In genomic region chr15:67038721-67039120, GRCh38 we compare ENCODE assay signal across 20 cellular contexts. TPM values are rescaled to one million over a fixed set of nuclear protein-coding genes. Genes with fewer than 3 reads are reported as not detected.
DNase-seq lines count a peak whose midpoint lies in the region; ATAC-seq, FAIRE-seq and TF ChIP-seq lines count a peak whose summit lies in the region.
"Had no signal": no experiment of that assay in that cellular context is flagged by ENCODE, and none has a peak within 500 bp of the region (broad histone marks: within the 10 kb centered on the region; RNA-seq: fewer than 3 reads in every experiment).

No MANE protein-coding gene starts in this region.

- FAIRE-seq in astrocyte (lab: Jason Lieb, UNC), result no peak
- FAIRE-seq: GM12878, small intestine had no signal

- peaks cover 13% of the 10 kb centered on the region for H3K27me3 Mint-ChIP-seq in activated CD4-positive, alpha-beta memory T cell treated with anti-CD3 and anti-CD28 coated beads, Interleukin-2, amount 10 ng/mL, durations not matched to agents 7 days and 5 days
- H3K27me3 Mint-ChIP-seq in activated CD4-positive, alpha-beta memory T cell treated with anti-CD3 and anti-CD28 coated beads for 36 hours, result no peaks in the 10 kb centered on the region
- no peaks in the 10 kb centered on the region for H3K27me3 Mint-ChIP-seq in CD8-positive, alpha-beta memory T cell
- H3K27me3 Mint-ChIP-seq in astrocyte (ENCODE audit: low read depth, unreplicated experiment) (peaks cover 12% of the 10 kb centered on the region), neural crest cell (ENCODE audit: low read depth) (peaks cover 6% of the 10 kb centered on the region)
- H3K27me3 Mint-ChIP-seq: activated B cell treated with CpG ODN at 0.5 μM for 24 hours had no signal

- H3K36me3 Mint-ChIP-seq in activated CD4-positive, alpha-beta memory T cell treated with anti-CD3 and anti-CD28 coated beads, Interleukin-2, amount 10 ng/mL, durations not matched to agents 7 days and 5 days (ENCODE audit: low read depth), result no peaks in the 10 kb centered on the region
- no peaks in the 10 kb centered on the region for H3K36me3 Mint-ChIP-seq in activated CD4-positive, alpha-beta memory T cell treated with anti-CD3 and anti-CD28 coated beads for 36 hours
- H3K36me3 Mint-ChIP-seq in CD8-positive, alpha-beta memory T cell, result no peaks in the 10 kb centered on the region
- H3K36me3 Mint-ChIP-seq in astrocyte (ENCODE audit: low read depth, unreplicated experiment) (no peaks in the 10 kb centered on the region), neural crest cell (ENCODE audit: low read depth) (no peaks in the 10 kb centered on the region)

- CTCF ChIA-PET in activated CD4-positive, alpha-beta memory T cell treated with anti-CD3 and anti-CD28 coated beads, Interleukin-2, amount 10 ng/mL, durations not matched to agents 7 days and 5 days (lab: Charles Lee), result no interaction called here
- CTCF ChIA-PET in activated CD4-positive, alpha-beta memory T cell treated with anti-CD3 and anti-CD28 coated beads for 36 hours (lab: Charles Lee), result interaction anchor here (0.8 kb wide), 1 partner anchor 92 kb away, joined by 3 read pairs; no protein-coding TSS in a partner anchor
- CTCF ChIA-PET in CD8-positive, alpha-beta memory T cell (lab: Charles Lee), result interaction anchor here (1.2 kb wide), 1 partner anchor 114 kb away, joined by 3 read pairs; no protein-coding TSS in a partner anchor

- H3K4me3 ChIP-seq in CD8-positive, alpha-beta memory T cell (ENCODE audit: low read length), result no peak overlapping the region
- no peak overlapping the region for H3K4me3 ChIP-seq in astrocyte (ENCODE audit: insufficient read depth, low read depth, low read length)
- H3K4me3 ChIP-seq: BLaER1 treated with 17β-estradiol and CSF1 and Interleukin-3, amounts not matched to agents 10 nM and 100 nM; GM12878; HAP-1; heart right ventricle; MG63; prostate gland; vagina had no signal

- peaks cover 27% of the 10 kb centered on the region for H3K4me1 Mint-ChIP-seq in activated CD4-positive, alpha-beta memory T cell treated with anti-CD3 and anti-CD28 coated beads, Interleukin-2, amount 10 ng/mL, durations not matched to agents 7 days and 5 days
- peaks cover 50% of the 10 kb centered on the region for H3K4me1 Mint-ChIP-seq in activated CD4-positive, alpha-beta memory T cell treated with anti-CD3 and anti-CD28 coated beads for 36 hours (ENCODE audit: low read depth)
- peaks cover 43 to 66% (median 45%) of the 10 kb centered on the region in 3 donors for H3K4me1 Mint-ChIP-seq in CD8-positive, alpha-beta memory T cell
- H3K4me1 Mint-ChIP-seq in astrocyte (ENCODE audit: low read depth, unreplicated experiment) (peaks cover 46% of the 10 kb centered on the region), neural crest cell (peaks cover 29% of the 10 kb centered on the region)

- H3K27ac Mint-ChIP-seq in activated CD4-positive, alpha-beta memory T cell treated with anti-CD3 and anti-CD28 coated beads, Interleukin-2, amount 10 ng/mL, durations not matched to agents 7 days and 5 days, result peak overlapping the region; percentile 56
- no peak overlapping the region for H3K27ac Mint-ChIP-seq in activated CD4-positive, alpha-beta memory T cell treated with anti-CD3 and anti-CD28 coated beads for 36 hours
- peak overlapping the region in 7 of 8 donors; percentile 70 to 98 (median 82) for H3K27ac Mint-ChIP-seq in CD8-positive, alpha-beta memory T cell
- H3K27ac Mint-ChIP-seq in astrocyte (ENCODE audit: unreplicated experiment) (peak overlapping the region; percentile 69), neural crest cell (ENCODE audit: unreplicated experiment) (peak overlapping the region; percentile 76)
- H3K27ac Mint-ChIP-seq: activated B cell treated with CpG ODN at 0.5 μM for 24 hours had no signal

- POLR2A ChIA-PET in activated CD4-positive, alpha-beta memory T cell treated with anti-CD3 and anti-CD28 coated beads, Interleukin-2, amount 10 ng/mL, durations not matched to agents 7 days and 5 days (lab: Charles Lee), result interaction anchor here (1.0 to 1.6 kb wide), 5 partner anchors 11 to 106 kb away, joined by 3 to 7 read pairs (median 3); no protein-coding TSS in a partner anchor
- POLR2A ChIA-PET in activated CD4-positive, alpha-beta memory T cell treated with anti-CD3 and anti-CD28 coated beads for 36 hours (lab: Charles Lee), result no interaction called here
- POLR2A ChIA-PET in CD8-positive, alpha-beta memory T cell (lab: Charles Lee), result no interaction called here

- H4K20me1 ChIP-seq in astrocyte (ENCODE audit: insufficient read depth, low read length), result no peaks in the 10 kb centered on the region
- H4K20me1 ChIP-seq: BLaER1 treated with 17β-estradiol and CSF1 and Interleukin-3, amounts not matched to agents 10 nM and 100 nM had no signal

- no peak overlapping the region for H3K27ac ChIP-seq in CD8-positive, alpha-beta memory T cell (ENCODE audit: low read depth, low read length)
- H3K27ac ChIP-seq in astrocyte (ENCODE audit: low read depth, low read length), result no peak overlapping the region
- H3K27ac ChIP-seq: BLaER1 treated with 17β-estradiol and CSF1 and Interleukin-3, amounts not matched to agents 10 nM and 100 nM; heart right ventricle; prostate gland; vagina had no signal

- H3K4me2 ChIP-seq in astrocyte (ENCODE audit: low read length), result no peak overlapping the region

- no peaks in the 10 kb centered on the region for H3K36me3 ChIP-seq in CD8-positive, alpha-beta memory T cell (ENCODE audit: insufficient read depth, low read length)
- no peaks in the 10 kb centered on the region for H3K36me3 ChIP-seq in astrocyte (ENCODE audit: insufficient read depth, low read length)
- H3K36me3 ChIP-seq: BLaER1 treated with 17β-estradiol and CSF1 and Interleukin-3, amounts not matched to agents 10 nM and 100 nM; HAP-1; heart right ventricle; MG63; prostate gland; vagina had no signal

- no peak for DNase-seq in activated CD4-positive, alpha-beta memory T cell treated with anti-CD3 and anti-CD28 coated beads, Interleukin-2, amount 10 ng/mL, durations not matched to agents 7 days and 5 days
- no peak for DNase-seq in activated CD4-positive, alpha-beta memory T cell treated with anti-CD3 and anti-CD28 coated beads for 36 hours
- no peak for DNase-seq in CD8-positive, alpha-beta memory T cell
- DNase-seq in astrocyte (ENCODE audit: low read depth) (no peak), neural crest cell (ENCODE audit: low read depth, low spot score) (no peak), activated gamma-delta T cell (lab: John Stamatoyannopoulos, UW) (no peak)
- DNase-seq: activated B cell treated with CpG ODN at 0.5 μM for 24 hours; activated gamma-delta T cell treated with Interleukin-2 at 50 U/mL for 16 hours; heart right ventricle; MG63; NCI-H1436 treated with DMSO at 0.1 percent for 48 hours; small intestine; stimulated activated CD4-positive, alpha-beta T cell treated with anti-CD3 and anti-CD28 coated beads, Interleukin-4, amount 100 ng/mL, for 24 hours had no signal

- H3K9ac ChIP-seq in astrocyte (ENCODE audit: low read length), result no peak overlapping the region
- H3K9ac ChIP-seq: BLaER1 treated with 17β-estradiol and CSF1 and Interleukin-3, amounts not matched to agents 10 nM and 100 nM had no signal

- no peak overlapping the region for H3K4me3 Mint-ChIP-seq in activated CD4-positive, alpha-beta memory T cell treated with anti-CD3 and anti-CD28 coated beads, Interleukin-2, amount 10 ng/mL, durations not matched to agents 7 days and 5 days
- H3K4me3 Mint-ChIP-seq in activated CD4-positive, alpha-beta memory T cell treated with anti-CD3 and anti-CD28 coated beads for 36 hours, result no peak overlapping the region
- H3K4me3 Mint-ChIP-seq in CD8-positive, alpha-beta memory T cell, result peak overlapping the region; percentile 3 to 75 (median 60)
- H3K4me3 Mint-ChIP-seq in astrocyte (ENCODE audit: unreplicated experiment), result no peak overlapping the region
- H3K4me3 Mint-ChIP-seq in neural crest cell, result peak overlapping the region; percentile 56
- H3K4me3 Mint-ChIP-seq: activated B cell treated with CpG ODN at 0.5 μM for 24 hours had no signal

- H3K27me3 ChIP-seq in CD8-positive, alpha-beta memory T cell (ENCODE audit: insufficient read depth, low read length, poor library complexity, severe bottlenecking), result no peaks in the 10 kb centered on the region
- H3K27me3 ChIP-seq in astrocyte (ENCODE audit: insufficient read depth, low read length), result no peaks in the 10 kb centered on the region
- H3K27me3 ChIP-seq: MG63, vagina had no signal

- no peaks in the 10 kb centered on the region for H3K79me2 ChIP-seq in astrocyte (ENCODE audit: insufficient read depth, low read length)

- H2AFZ ChIP-seq in astrocyte (ENCODE audit: low read depth, low read length), result no peak overlapping the region

- ATAC-seq in HG02938 (IDR thresholded peaks at IDR 0.05; ENCODE audit: unreplicated experiment) (no peak), GM21360 (IDR thresholded peaks at IDR 0.05; ENCODE audit: unreplicated experiment) (no peak)
- ATAC-seq: GM12878 had no signal

- H3K9me3 ChIP-seq in CD8-positive, alpha-beta memory T cell (ENCODE audit: low read length), result no peaks in the 10 kb centered on the region
- no peaks in the 10 kb centered on the region for H3K9me3 ChIP-seq in astrocyte (ENCODE audit: insufficient read depth, low read depth, low read length)
- H3K9me3 ChIP-seq: BLaER1 treated with 17β-estradiol and CSF1 and Interleukin-3, amounts not matched to agents 10 nM and 100 nM; HAP-1; heart right ventricle; MG63; prostate gland; vagina had no signal

- TF ChIP-seq CTCF in astrocyte (IDR thresholded peaks at IDR 0.05; ENCODE audit: insufficient read depth, low read depth, low read length) (no peak), neural crest cell (conservative IDR thresholded peaks at IDR 0.05) (no peak)

- no peaks in the 10 kb centered on the region for H3K9me3 Mint-ChIP-seq in activated CD4-positive, alpha-beta memory T cell treated with anti-CD3 and anti-CD28 coated beads, Interleukin-2, amount 10 ng/mL, durations not matched to agents 7 days and 5 days
- no peaks in the 10 kb centered on the region for H3K9me3 Mint-ChIP-seq in activated CD4-positive, alpha-beta memory T cell treated with anti-CD3 and anti-CD28 coated beads for 36 hours
- no peaks in the 10 kb centered on the region for H3K9me3 Mint-ChIP-seq in CD8-positive, alpha-beta memory T cell
- H3K9me3 Mint-ChIP-seq in astrocyte (ENCODE audit: unreplicated experiment) (no peaks in the 10 kb centered on the region), neural crest cell (no peaks in the 10 kb centered on the region)
- H3K9me3 Mint-ChIP-seq: activated B cell treated with CpG ODN at 0.5 μM for 24 hours had no signal

- intact Hi-C loops in activated CD4-positive, alpha-beta memory T cell treated with anti-CD3 and anti-CD28 coated beads for 36 hours (cut with micrococcal nuclease), result no loop called here

- peaks cover 30% of the 10 kb centered on the region for H3K4me1 ChIP-seq in CD8-positive, alpha-beta memory T cell (ENCODE audit: insufficient read depth, low read length)
- peaks cover 18% of the 10 kb centered on the region for H3K4me1 ChIP-seq in astrocyte (ENCODE audit: insufficient read depth, low read length)

RNA-seq across cellular contexts. Expression of gene SMAD3, which starts 26.7 kb away (rescaled TPM):
- total RNA-seq in activated CD4-positive, alpha-beta memory T cell treated with anti-CD3 and anti-CD28 coated beads, Interleukin-2, amount 10 ng/mL, durations not matched to agents 7 days and 5 days, result 100 to 1,000 TPM; 145 to 148 TPM
- 10 to 100 TPM; 50.2 to 50.5 TPM for total RNA-seq in activated CD4-positive, alpha-beta memory T cell treated with anti-CD3 and anti-CD28 coated beads for 36 hours
- 10 to 100 TPM; 30.2 to 34.2 TPM for total RNA-seq in CD8-positive, alpha-beta memory T cell
- polyA plus RNA-seq in CD8-positive, alpha-beta memory T cell, result 31.7 TPM
- total RNA-seq in astrocyte, result 65.6 and 78.0 TPM in 2 replicates
- total RNA-seq in neural crest cell, result 39.5 and 44.8 TPM in 2 replicates

Comparison
In these comparisons a context has a peak if more than half of its experiments do, and no peak if none do; other contexts are left out.
1. H3K4me3 Mint-ChIP-seq: peak in CD8-positive, alpha-beta memory T cell (7 of 7) and neural crest cell (single experiment); none in activated CD4-positive, alpha-beta memory T cell treated with anti-CD3 and anti-CD28 coated beads, Interleukin-2, amount 10 ng/mL, durations not matched to agents 7 days and 5 days (single experiment), activated CD4-positive, alpha-beta memory T cell treated with anti-CD3 and anti-CD28 coated beads for 36 hours (single experiment) and astrocyte (single experiment).